In genomic region chr1:205612104-205612503, GRCh38 we compare ENCODE assay signal across 20 cellular contexts. TPM values are rescaled to one million over a fixed set of nuclear protein-coding genes. Genes with fewer than 3 reads are reported as not detected.
A peak's percentile ranks its signal among the peaks of the same experiment; 100 is the strongest.
DNase-seq lines count a peak whose midpoint lies in the region; ATAC-seq, FAIRE-seq and TF ChIP-seq lines count a peak whose summit lies in the region.
"Had no signal": no experiment of that assay in that cellular context is flagged by ENCODE, and none has a peak within 500 bp of the region (broad histone marks: within the 10 kb centered on the region; RNA-seq: fewer than 3 reads in every experiment).

No MANE protein-coding gene starts in this region.

- peak overlapping the region; percentile 64 for H3K27ac Mint-ChIP-seq in CD4-positive, alpha-beta T cell
- H3K27ac Mint-ChIP-seq in effector memory CD8-positive, alpha-beta T cell = peak overlapping the region; percentile 57 to 91
- H3K27ac Mint-ChIP-seq in naive thymus-derived CD4-positive, alpha-beta T cell = peak overlapping the region in 2 of 9 donors; percentile 24 to 87

- H3K27me3 Mint-ChIP-seq in CD4-positive, alpha-beta T cell = no peaks in the 10 kb centered on the region
- H3K27me3 Mint-ChIP-seq in effector memory CD8-positive, alpha-beta T cell = no peaks in the 10 kb centered on the region
- H3K27me3 Mint-ChIP-seq in naive thymus-derived CD4-positive, alpha-beta T cell = no peaks in the 10 kb centered on the region
- H3K27me3 Mint-ChIP-seq: CD4-positive, alpha-beta memory T cell had no signal

- TF ChIP-seq RAD21 in A549 (conservative IDR thresholded peaks at IDR 0.05 in 1 of 2, IDR thresholded peaks at IDR 0.05 in 1 of 2) = no peak

- no peak for TF ChIP-seq EP300 in A549 (IDR thresholded peaks at IDR 0.05)

- H3K4me1 ChIP-seq in A549 = peaks cover 9% of the 10 kb centered on the region
- peaks cover 12 to 22% of the 10 kb centered on the region in 2 donors for H3K4me1 ChIP-seq in naive thymus-derived CD4-positive, alpha-beta T cell (ENCODE audit: control insufficient read depth in 2 of 2, insufficient read depth in 2 of 2, low read length in 2 of 2)

- H3K36me3 Mint-ChIP-seq in CD4-positive, alpha-beta T cell (ENCODE audit: low read depth) = peaks cover 89% of the 10 kb centered on the region
- peaks cover 70% of the 10 kb centered on the region for H3K36me3 Mint-ChIP-seq in effector memory CD8-positive, alpha-beta T cell (ENCODE audit: insufficient read depth)
- H3K36me3 Mint-ChIP-seq in naive thymus-derived CD4-positive, alpha-beta T cell = peaks cover 13 to 42% (median 34%) of the 10 kb centered on the region in 5 donors

- WGBS in A549 (ENCODE audit: missing lambda C conversion rate) = 94% methylated on average over 3 of the region's 3 CpGs

- FAIRE-seq in A549 (lab: Jason Lieb, UNC) (no peak), frontal cortex (lab: Jason Lieb, UNC) (no peak)
- FAIRE-seq: A204.1, GM19239 had no signal

- no peak overlapping the region for H3K4me2 ChIP-seq in A549

- CTCF ChIA-PET in A549 (lab: Yijun Ruan, JAX) = interaction anchor here (0.6 to 3.7 kb wide), 3 partner anchors 11 to 46 kb away, joined by 3 to 20 read pairs (median 4); no protein-coding TSS in a partner anchor
- CTCF ChIA-PET in CD4-positive, alpha-beta T cell (lab: Charles Lee) = interaction anchor here (1.9 kb wide), 1 partner anchor 21 kb away, joined by 6 read pairs; no protein-coding TSS in a partner anchor
- CTCF ChIA-PET in naive thymus-derived CD4-positive, alpha-beta T cell (lab: Charles Lee) = interaction anchor here (1.0 to 3.5 kb wide), 2 partner anchors 20 kb away, joined by 4 to 17 read pairs; no protein-coding TSS in a partner anchor

- H3K4me3 Mint-ChIP-seq in CD4-positive, alpha-beta T cell = no peak overlapping the region
- no peak overlapping the region for H3K4me3 Mint-ChIP-seq in effector memory CD8-positive, alpha-beta T cell
- H3K4me3 Mint-ChIP-seq in naive thymus-derived CD4-positive, alpha-beta T cell = no peak overlapping the region

- H3K4me1 Mint-ChIP-seq in CD4-positive, alpha-beta T cell (ENCODE audit: low read depth) = peaks cover 76% of the 10 kb centered on the region
- H3K4me1 Mint-ChIP-seq in effector memory CD8-positive, alpha-beta T cell (ENCODE audit: low read depth in 2 of 2) = peaks cover 12 to 50% of the 10 kb centered on the region in 2 donors
- H3K4me1 Mint-ChIP-seq in naive thymus-derived CD4-positive, alpha-beta T cell = peaks cover 17 to 83% (median 70%) of the 10 kb centered on the region in 7 donors

- intact Hi-C loops in CD4-positive, alpha-beta T cell (cut with DNase I, micrococcal nuclease) = no loop called here
- intact Hi-C loops in naive thymus-derived CD4-positive, alpha-beta T cell (cut with micrococcal nuclease) = no loop called here

- TF ChIP-seq CTCF in A549 (IDR thresholded peaks at IDR 0.05) (no peak), VCaP (conservative IDR thresholded peaks at IDR 0.05) (no peak)
- TF ChIP-seq CTCF in CD4-positive, alpha-beta T cell (IDR thresholded peaks at IDR 0.05) = no peak

- no peaks in the 10 kb centered on the region for H3K9me3 ChIP-seq in A549
- no peaks in the 10 kb centered on the region for H3K9me3 ChIP-seq in CD4-positive, alpha-beta T cell (ENCODE audit: control insufficient read depth, low read length)
- no peaks in the 10 kb centered on the region for H3K9me3 ChIP-seq in naive thymus-derived CD4-positive, alpha-beta T cell (ENCODE audit: control insufficient read depth in 2 of 3, low read length in 3 of 3)

- no peaks in the 10 kb centered on the region for H3K27me3 ChIP-seq in CD4-positive, alpha-beta T cell (ENCODE audit: control insufficient read depth, insufficient read depth, low read length)
- H3K27me3 ChIP-seq in naive thymus-derived CD4-positive, alpha-beta T cell (ENCODE audit: control insufficient read depth in 2 of 2, insufficient read depth in 2 of 2, low read length in 2 of 2) = no peaks in the 10 kb centered on the region

- no peaks in the 10 kb centered on the region for H3K9me3 Mint-ChIP-seq in CD4-positive, alpha-beta T cell
- H3K9me3 Mint-ChIP-seq in effector memory CD8-positive, alpha-beta T cell = no peaks in the 10 kb centered on the region
- no peaks in the 10 kb centered on the region for H3K9me3 Mint-ChIP-seq in naive thymus-derived CD4-positive, alpha-beta T cell
- H3K9me3 Mint-ChIP-seq: CD4-positive, alpha-beta memory T cell had no signal

- ATAC-seq in A549 = no peak
- ATAC-seq in CD4-positive, alpha-beta T cell (ENCODE audit: poor library complexity) = no peak
- no peak for ATAC-seq in effector memory CD8-positive, alpha-beta T cell (replicated peaks)
- no peak for ATAC-seq in naive thymus-derived CD4-positive, alpha-beta T cell
- ATAC-seq in HG03139 (IDR thresholded peaks at IDR 0.05; ENCODE audit: unreplicated experiment) = no peak
- ATAC-seq: HCT116 had no signal

- no peak overlapping the region for H3K4me3 ChIP-seq in A549
- no peak overlapping the region for H3K4me3 ChIP-seq in naive thymus-derived CD4-positive, alpha-beta T cell (ENCODE audit: low read length)
- H3K4me3 ChIP-seq: GM23248 had no signal

- DNase-seq in A549 (ENCODE audit: low read depth in 1 of 2, low spot score in 1 of 2) = no peak
- no peak for DNase-seq in CD4-positive, alpha-beta T cell
- no peak for DNase-seq in effector memory CD8-positive, alpha-beta T cell
- no peak for DNase-seq in NCI-H2107 (lab: John Stamatoyannopoulos, UW)
- no peak for DNase-seq in naive thymus-derived CD4-positive, alpha-beta T cell
- no peak for DNase-seq in frontal cortex (ENCODE audit: low spot score in 2 of 2)
- DNase-seq: AML-193; CD4-positive, alpha-beta memory T cell; DMS79 treated with DMSO at 0.1 percent for 48 hours; GF-D8; GM23248; H7; Karpas-422; KBM-7 had no signal

- no peak for TF ChIP-seq POLR2A in A549 (IDR thresholded peaks at IDR 0.05; ENCODE audit: low read length)

- POLR2A ChIA-PET in A549 (lab: Yijun Ruan, JAX) = no interaction called here
- POLR2A ChIA-PET in CD4-positive, alpha-beta T cell (lab: Charles Lee) = interaction anchor here (2.3 kb wide), 1 partner anchor 20 kb away, joined by 12 read pairs; the partner anchor contains the start of gene ELK4
- POLR2A ChIA-PET in naive thymus-derived CD4-positive, alpha-beta T cell (lab: Charles Lee) = interaction anchor here (1.2 to 1.5 kb wide), 2 partner anchors 19 to 21 kb away, joined by 4 read pairs; no protein-coding TSS in a partner anchor

- peaks cover 14 to 68% (median 37%) of the 10 kb centered on the region in 3 experiments for H3K36me3 ChIP-seq in naive thymus-derived CD4-positive, alpha-beta T cell (ENCODE audit: control insufficient read depth in 2 of 3, insufficient read depth in 3 of 3, low read length in 3 of 3)

- H3K27ac ChIP-seq in A549 (no peak overlapping the region), VCaP (peak overlapping the region; percentile 93)
- H3K27ac ChIP-seq in CD4-positive, alpha-beta T cell (ENCODE audit: low read depth, low read length) = no peak overlapping the region
- no peak overlapping the region for H3K27ac ChIP-seq in naive thymus-derived CD4-positive, alpha-beta T cell (ENCODE audit: low read depth, low read length)
- H3K27ac ChIP-seq: C4-2B, GM23248 had no signal

TF ChIP-seq in A549, 52 proteins besides CTCF, POLR2A, EP300 and RAD21:
- TF ChIP-seq JUN (IDR thresholded peaks at IDR 0.05) (no peak), MAFK (IDR thresholded peaks at IDR 0.05; ENCODE audit: partially characterized antibody) (peak; percentile 92), E2F6 (IDR thresholded peaks at IDR 0.05; ENCODE audit: borderline replicate concordance, low read depth) (no peak)

RNA-seq across cellular contexts. Expression of gene ELK4, which starts 19.7 kb away (rescaled TPM):
- polyA plus RNA-seq in A549 (2011; rRNA removed) (11.9 and 12.7 TPM in 2 replicates), A549 (2017; fragmentation: RNase III; extraction: RNeasy Plus Mini Kit Qiagen cat#74134 plus additional on column Dnase treatment) (5.8 to 6.4 TPM (median 5.9 TPM) in 3 replicates)
- polyA plus RNA-seq in A549 (2012; cell fraction: cytosol; rRNA removed) = 1.8 and 2.4 TPM in 2 replicates
- polyA plus RNA-seq in A549 (2012; cell fraction: nucleus; rRNA removed) = 1.3 and 2.5 TPM in 2 replicates
- 15.0 and 18.5 TPM in 2 replicates for polyA minus RNA-seq in A549 (2011; rRNA and poly(A)+ RNA removed)
- 100 to 1,000 TPM; 145 to 154 TPM for total RNA-seq in CD4-positive, alpha-beta T cell
- 100 to 1,000 TPM; 104 to 250 (median 156) TPM for total RNA-seq in naive thymus-derived CD4-positive, alpha-beta T cell
- polyA plus RNA-seq in naive thymus-derived CD4-positive, alpha-beta T cell = 1 to 10 TPM; 4.0 to 7.3 TPM
- 6.9 TPM for total RNA-seq in frontal cortex

Comparison
In these comparisons a context has a peak if more than half of its experiments do, and no peak if none do; other contexts are left out.
1. RNA of gene ELK4, which starts 19.7 kb away (total RNA-seq): 104 to 250 TPM in naive thymus-derived CD4-positive, alpha-beta T cell and 145 to 154 TPM in CD4-positive, alpha-beta T cell; 6.9 TPM in frontal cortex (single experiment); every median in the first group is over 10 times any median in the second.